Comparison of ENCODE assay signal across 1 cellular context in genomic region chr2:26889796-26890195, GRCh38.
TF ChIP-seq lines count a peak whose summit lies in the region.

No MANE protein-coding gene starts in this region.

TF ChIP-seq in GM23338, 12 proteins besides CTCF, POLR2A, EP300 and RAD21:
- TF ChIP-seq REST (IDR thresholded peaks at IDR 0.05; ENCODE audit: unreplicated experiment) = no peak
- no peak for TF ChIP-seq ZNF462 (CRISPR knock-in tag; IDR thresholded peaks at IDR 0.05)
- TF ChIP-seq POLR2AphosphoS5 (IDR thresholded peaks at IDR 0.05; ENCODE audit: low read depth) = no peak
- no peak for TF ChIP-seq EZH2 (IDR thresholded peaks at IDR 0.05; ENCODE audit: low read depth, unreplicated experiment)
- TF ChIP-seq ZNF114 (CRISPR knock-in tag; IDR thresholded peaks at IDR 0.05) = no peak
- TF ChIP-seq NANOG (IDR thresholded peaks at IDR 0.05; ENCODE audit: borderline replicate concordance) = no peak
- no peak for TF ChIP-seq ZNF331 (CRISPR knock-in tag; IDR thresholded peaks at IDR 0.05; ENCODE audit: low read depth)
- no peak for TF ChIP-seq ETS1 (IDR thresholded peaks at IDR 0.05)
- TF ChIP-seq STAT1 (IDR thresholded peaks at IDR 0.05; ENCODE audit: unreplicated experiment) = no peak
- TF ChIP-seq EZH2phosphoT487 (IDR thresholded peaks at IDR 0.05; ENCODE audit: unreplicated experiment) = no peak
- TF ChIP-seq CREB1 (CRISPR knock-in tag; IDR thresholded peaks at IDR 0.05; ENCODE audit: low read depth) = no peak
- TF ChIP-seq JUNB (IDR thresholded peaks at IDR 0.05; ENCODE audit: unreplicated experiment) = no peak
TF ChIP-seq in GM23338: peak in this region for 0.
